In the genomic region with DNA sequence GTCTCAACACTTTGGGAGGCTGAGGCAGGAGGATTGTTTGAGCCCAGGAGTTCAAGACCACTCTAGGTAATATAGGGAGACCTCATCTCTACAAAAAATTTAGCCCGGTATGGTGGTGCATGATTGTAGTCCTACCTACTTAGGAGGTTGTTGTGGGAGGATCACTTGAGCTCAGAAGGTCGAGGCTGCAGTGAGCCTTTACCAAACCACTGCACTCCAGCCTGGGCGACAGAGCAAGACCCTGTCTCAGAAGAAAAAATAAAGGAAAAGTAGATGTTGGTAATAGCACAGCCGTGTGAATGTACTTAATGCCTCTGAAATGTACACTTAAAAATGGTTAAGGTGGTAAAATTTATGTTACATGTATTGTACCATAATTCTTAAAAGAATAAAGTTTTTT, we compare ENCODE assay signal across 32 cellular contexts. TPM values are rescaled to one million over a fixed set of nuclear protein-coding genes. Genes with fewer than 3 reads are reported as not detected.
"Had no signal": no experiment of that assay in that cellular context is flagged by ENCODE, and none has a peak within 500 bp of the region (broad histone marks: within the 10 kb centered on the region; RNA-seq: fewer than 3 reads in every experiment).

No MANE protein-coding gene starts in this region.

- H3K4me1 Mint-ChIP-seq: immature natural killer cell; neural progenitor cell; stimulated activated memory B cell treated with anti-CD40 and anti-IgM and Interleukin-4, amounts not matched to agents 10 μg/mL and 1 μg/mL and 100 μg/mL, for 72 hours had no signal

- H3K27me3 ChIP-seq: adrenal gland, ascending aorta, brain microvascular endothelial cell, hepatocyte, neural progenitor cell, testis, vagina had no signal

- H3K27ac ChIP-seq: adrenal gland, ascending aorta, brain microvascular endothelial cell, hepatocyte, lower lobe of right lung, neural progenitor cell, testis, vagina had no signal

- H3K9me3 ChIP-seq: adrenal gland, ascending aorta, lower lobe of right lung, testis, vagina had no signal

- H3K4me2 ChIP-seq: hepatocyte, neural progenitor cell had no signal

- H3K27ac Mint-ChIP-seq: dendritic cell treated with granulocyte-macrophage colony-stimulating factor and Interleukin-4, amounts not matched to agents 40 ng/mL and 50 ng/mL, for 4 days; neural progenitor cell; stimulated activated memory B cell treated with anti-CD40 and anti-IgM and Interleukin-4, amounts not matched to agents 10 μg/mL and 1 μg/mL and 100 μg/mL, for 72 hours had no signal

- H3K4me3 ChIP-seq: adrenal gland, ascending aorta, hepatocyte, lower lobe of right lung, neural progenitor cell, testis, vagina had no signal

- H3K36me3 ChIP-seq: neural progenitor cell had no signal

- H3K27me3 Mint-ChIP-seq: activated naive CD8-positive, alpha-beta T cell; dendritic cell treated with granulocyte-macrophage colony-stimulating factor and Interleukin-4, amounts not matched to agents 40 ng/mL and 50 ng/mL, for 4 days; naive B cell; stimulated activated memory B cell treated with anti-CD40 and anti-IgM and Interleukin-4, amounts not matched to agents 10 μg/mL and 1 μg/mL and 100 μg/mL, for 72 hours had no signal

- H3K9me3 Mint-ChIP-seq: dendritic cell treated with granulocyte-macrophage colony-stimulating factor and Interleukin-4, amounts not matched to agents 40 ng/mL and 50 ng/mL, for 4 days; immature natural killer cell; neural progenitor cell had no signal

- FAIRE-seq: endothelial cell of umbilical vein, frontal cortex, small intestine, TTC549 had no signal

- ATAC-seq: esophagus mucosa; sciatic nerve; stimulated activated memory B cell treated with anti-CD40 and anti-IgM and Interleukin-4, amounts not matched to agents 10 μg/mL and 1 μg/mL and 100 μg/mL, for 72 hours had no signal

- DNase-seq: activated CD4-positive, alpha-beta T cell treated with anti-CD3 and anti-CD28 coated beads for 4 hours; activated CD8-positive, alpha-beta memory T cell treated with anti-CD3 and anti-CD28 coated beads, Interleukin-2, amount 50 U/mL, for 4 hours; activated gamma-delta T cell treated with Interleukin-2 at 50 U/mL for 16 hours; adrenal gland; brain microvascular endothelial cell; caudate nucleus; effector CD8-positive, alpha-beta T cell; glutamatergic neuron; immature natural killer cell; lower lobe of right lung; naive B cell; posterior cingulate gyrus; small intestine; stimulated activated CD4-positive, alpha-beta T cell treated with anti-CD3 and anti-CD28 coated beads, Interleukin-2, amount 100 ng/mL, for 24 hours; testis; trophoblast cell had no signal

- H3K4me3 Mint-ChIP-seq: activated naive CD8-positive, alpha-beta T cell; dendritic cell treated with granulocyte-macrophage colony-stimulating factor and Interleukin-4, amounts not matched to agents 40 ng/mL and 50 ng/mL, for 4 days; immature natural killer cell; neural progenitor cell; stimulated activated memory B cell treated with anti-CD40 and anti-IgM and Interleukin-4, amounts not matched to agents 10 μg/mL and 1 μg/mL and 100 μg/mL, for 72 hours had no signal

- H2AFZ ChIP-seq: hepatocyte, neural progenitor cell had no signal

- H3K4me1 ChIP-seq: adrenal gland, ascending aorta, lower lobe of right lung, neural progenitor cell, testis, vagina had no signal

- H3K9ac ChIP-seq: neural progenitor cell had no signal

RNA-seq across cellular contexts. Expression of a gene that starts 48.5 kb away (rescaled TPM):
- total RNA-seq: adrenal gland, ascending aorta, endothelial cell of umbilical vein, frontal cortex, kidney epithelial cell, left lobe of liver, mesenteric fat pad, omental fat pad, sciatic nerve, vagina had no signal
- polyA plus RNA-seq: adrenal gland, endothelial cell of umbilical vein, immature natural killer cell had no signal
